10 cellular contexts compared by ENCODE assay signal in genomic region chr2:3282056-3282998, GRCh38.
A peak's percentile ranks its signal among the peaks of the same experiment; 100 is the strongest.
DNase-seq lines count a peak whose midpoint lies in the region; ATAC-seq, FAIRE-seq and TF ChIP-seq lines count a peak whose summit lies in the region.
"Had no signal": no experiment of that assay in that cellular context is flagged by ENCODE, and none has a peak within 500 bp of the region (broad histone marks: within the 10 kb centered on the region; RNA-seq: fewer than 3 reads in every experiment).

No MANE protein-coding gene starts in this region.

- H3K27ac ChIP-seq in pancreas: peak overlapping the region in 1 of 4 donors; percentile 36
- no peak overlapping the region for H3K27ac ChIP-seq in CD4-positive, alpha-beta T cell (ENCODE audit: low read depth, low read length)
- H3K27ac ChIP-seq: tibial artery had no signal

- no peaks in the 10 kb centered on the region for H3K27me3 ChIP-seq in pancreas
- no peaks in the 10 kb centered on the region for H3K27me3 ChIP-seq in CD4-positive, alpha-beta T cell (ENCODE audit: control insufficient read depth, insufficient read depth, low read length)
- H3K27me3 ChIP-seq: tibial artery had no signal

- no peak for FAIRE-seq in pancreas (lab: Jason Lieb, UNC)

- no peaks in the 10 kb centered on the region for H3K9me3 ChIP-seq in pancreas
- no peaks in the 10 kb centered on the region for H3K9me3 ChIP-seq in CD4-positive, alpha-beta T cell (ENCODE audit: control insufficient read depth, low read length)
- H3K9me3 ChIP-seq: tibial artery had no signal

- ATAC-seq in pancreas: peak in 3 of 4 donors; percentile 85 to 92 (median 91)
- ATAC-seq in GM21619 (IDR thresholded peaks at IDR 0.05; ENCODE audit: unreplicated experiment): no peak
- no peak for ATAC-seq in CD4-positive, alpha-beta T cell (ENCODE audit: poor library complexity)

- no peak overlapping the region for H3K4me3 Mint-ChIP-seq in immature natural killer cell
- H3K4me3 Mint-ChIP-seq in CD4-positive, alpha-beta T cell: no peak overlapping the region

- peaks cover 11 to 31% of the 10 kb centered on the region in 2 donors for H3K4me1 Mint-ChIP-seq in immature natural killer cell
- no peaks in the 10 kb centered on the region for H3K4me1 Mint-ChIP-seq in CD4-positive, alpha-beta T cell (ENCODE audit: low read depth)

- DNase-seq in GM04504 (ENCODE audit: low read depth) (peak; percentile 5), NCI-H510A (lab: John Stamatoyannopoulos, UW) (peak; percentile 87), fibroblast of gingiva (ENCODE audit: low read depth) (peak; percentile 49), pancreas (peak in 3 of 6 donors; percentile 25 to 50 (median 38)), immature natural killer cell (no peak), MV-4-11 (lab: John Stamatoyannopoulos, UW) (no peak)
- DNase-seq in CD4-positive, alpha-beta T cell: no peak
- DNase-seq: activated T-cell treated with anti-CD3 and anti-CD28 coated beads, Interleukin-2, amount 50 U/mL, for 1 hour had no signal

- POLR2A ChIA-PET in CD4-positive, alpha-beta T cell (lab: Charles Lee): no interaction called here

- no peaks in the 10 kb centered on the region for H3K4me1 ChIP-seq in pancreas

- WGBS in pancreas, 2 donors: 66 to 77% methylated on average over 36 of the region's 36 CpGs

- no peak overlapping the region for H3K4me3 ChIP-seq in pancreas
- H3K4me3 ChIP-seq: tibial artery had no signal

- no peak for TF ChIP-seq CTCF in pancreas (IDR thresholded peaks at IDR 0.05)
- no peak for TF ChIP-seq CTCF in CD4-positive, alpha-beta T cell (IDR thresholded peaks at IDR 0.05)

- H3K9me3 Mint-ChIP-seq in immature natural killer cell: peaks cover 0 to 2% (median 0%) of the 10 kb centered on the region in 6 donors
- no peaks in the 10 kb centered on the region for H3K9me3 Mint-ChIP-seq in CD4-positive, alpha-beta T cell

- H3K36me3 Mint-ChIP-seq in immature natural killer cell: peaks cover 0 to 16% (median 0%) of the 10 kb centered on the region in 3 donors
- H3K36me3 Mint-ChIP-seq in CD4-positive, alpha-beta T cell (ENCODE audit: low read depth): peaks cover 38% of the 10 kb centered on the region

- H3K36me3 ChIP-seq in pancreas: no peaks in the 10 kb centered on the region
- H3K36me3 ChIP-seq: tibial artery had no signal

- CTCF ChIA-PET in CD4-positive, alpha-beta T cell (lab: Charles Lee): no interaction called here

- H3K27ac Mint-ChIP-seq in immature natural killer cell: no peak overlapping the region
- H3K27ac Mint-ChIP-seq in CD4-positive, alpha-beta T cell: no peak overlapping the region

- intact Hi-C loops in pancreas (cut with DNase I): no loop called here
- intact Hi-C loops in CD4-positive, alpha-beta T cell (cut with DNase I, micrococcal nuclease): no loop called here

- peaks cover 0 to 2% (median 0%) of the 10 kb centered on the region in 3 donors for H3K27me3 Mint-ChIP-seq in immature natural killer cell (ENCODE audit: low read depth in 3 of 3)
- H3K27me3 Mint-ChIP-seq in CD4-positive, alpha-beta T cell: no peaks in the 10 kb centered on the region

Comparison
In these comparisons a context has a peak if more than half of its experiments do, and no peak if none do; other contexts are left out.
1. DNase-seq: peak in GM04504 (single experiment), NCI-H510A (single experiment) and fibroblast of gingiva (single experiment); none in immature natural killer cell (0 of 3), MV-4-11 (single experiment) and CD4-positive, alpha-beta T cell (0 of 10).
2. ATAC-seq: peak in pancreas (3 of 4); none in GM21619 (single experiment) and CD4-positive, alpha-beta T cell (single experiment).